ENCODE assay signal across 1 cellular context in the genomic region with DNA sequence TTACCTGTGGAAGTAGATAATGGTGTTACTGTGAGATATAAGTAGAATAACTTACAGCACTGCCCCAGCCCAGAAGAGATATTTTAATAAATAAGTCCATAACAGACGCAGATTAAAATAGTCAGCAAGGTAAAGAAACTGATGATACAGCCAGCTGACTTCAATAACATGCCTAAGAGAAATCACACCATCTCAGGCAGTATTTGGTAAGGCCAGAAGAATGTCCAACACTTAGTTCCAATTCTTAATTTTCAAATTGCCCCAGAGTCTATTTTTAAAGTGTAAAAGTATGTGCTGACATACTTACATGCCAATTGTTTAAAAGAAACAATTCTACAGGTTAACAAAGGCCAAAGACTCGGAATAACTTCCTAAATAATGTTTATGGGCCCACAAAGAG.
TF ChIP-seq lines count a peak whose summit lies in the region.

No MANE protein-coding gene starts in this region.

TF ChIP-seq in HepG2, 621 proteins besides CTCF, POLR2A, EP300 and RAD21 (continued from another document):
- TF ChIP-seq AKNA (CRISPR knock-in tag; IDR thresholded peaks at IDR 0.05; ENCODE audit: borderline replicate concordance) (no peak), ZNF580 (CRISPR knock-in tag; IDR thresholded peaks at IDR 0.05; ENCODE audit: borderline replicate concordance, low read depth) (no peak), ZNF564 (CRISPR knock-in tag; IDR thresholded peaks at IDR 0.05) (no peak), NFE2L1 (CRISPR knock-in tag; IDR thresholded peaks at IDR 0.05; ENCODE audit: borderline replicate concordance) (no peak), NR2C2 (CRISPR knock-in tag; IDR thresholded peaks at IDR 0.05; ENCODE audit: borderline replicate concordance) (no peak), SP5 (CRISPR knock-in tag; IDR thresholded peaks at IDR 0.05; ENCODE audit: borderline replicate concordance, low read depth) (no peak), ETV5 (CRISPR knock-in tag; IDR thresholded peaks at IDR 0.05; ENCODE audit: borderline replicate concordance) (no peak), HDAC6 (IDR thresholded peaks at IDR 0.05; ENCODE audit: low read depth, low read length) (no peak), NKX3-1 (CRISPR knock-in tag; IDR thresholded peaks at IDR 0.05) (no peak), MYPOP (CRISPR knock-in tag; IDR thresholded peaks at IDR 0.05) (no peak), YEATS2 (CRISPR knock-in tag; IDR thresholded peaks at IDR 0.05; ENCODE audit: borderline replicate concordance) (no peak), ZBTB38 (CRISPR knock-in tag; IDR thresholded peaks at IDR 0.05) (no peak), CHCHD3 (CRISPR knock-in tag; IDR thresholded peaks at IDR 0.05) (no peak), SP4 (CRISPR knock-in tag; IDR thresholded peaks at IDR 0.05) (no peak)
- TF ChIP-seq, protein P1, sequence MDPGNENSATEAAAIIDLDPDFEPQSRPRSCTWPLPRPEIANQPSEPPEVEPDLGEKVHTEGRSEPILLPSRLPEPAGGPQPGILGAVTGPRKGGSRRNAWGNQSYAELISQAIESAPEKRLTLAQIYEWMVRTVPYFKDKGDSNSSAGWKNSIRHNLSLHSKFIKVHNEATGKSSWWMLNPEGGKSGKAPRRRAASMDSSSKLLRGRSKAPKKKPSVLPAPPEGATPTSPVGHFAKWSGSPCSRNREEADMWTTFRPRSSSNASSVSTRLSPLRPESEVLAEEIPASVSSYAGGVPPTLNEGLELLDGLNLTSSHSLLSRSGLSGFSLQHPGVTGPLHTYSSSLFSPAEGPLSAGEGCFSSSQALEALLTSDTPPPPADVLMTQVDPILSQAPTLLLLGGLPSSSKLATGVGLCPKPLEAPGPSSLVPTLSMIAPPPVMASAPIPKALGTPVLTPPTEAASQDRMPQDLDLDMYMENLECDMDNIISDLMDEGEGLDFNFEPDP (CRISPR knock-in tag; conservative IDR thresholded peaks at IDR 0.05): no peak
- TF ChIP-seq, protein P2, sequence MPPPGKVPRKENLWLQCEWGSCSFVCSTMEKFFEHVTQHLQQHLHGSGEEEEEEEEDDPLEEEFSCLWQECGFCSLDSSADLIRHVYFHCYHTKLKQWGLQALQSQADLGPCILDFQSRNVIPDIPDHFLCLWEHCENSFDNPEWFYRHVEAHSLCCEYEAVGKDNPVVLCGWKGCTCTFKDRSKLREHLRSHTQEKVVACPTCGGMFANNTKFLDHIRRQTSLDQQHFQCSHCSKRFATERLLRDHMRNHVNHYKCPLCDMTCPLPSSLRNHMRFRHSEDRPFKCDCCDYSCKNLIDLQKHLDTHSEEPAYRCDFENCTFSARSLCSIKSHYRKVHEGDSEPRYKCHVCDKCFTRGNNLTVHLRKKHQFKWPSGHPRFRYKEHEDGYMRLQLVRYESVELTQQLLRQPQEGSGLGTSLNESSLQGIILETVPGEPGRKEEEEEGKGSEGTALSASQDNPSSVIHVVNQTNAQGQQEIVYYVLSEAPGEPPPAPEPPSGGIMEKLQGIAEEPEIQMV (CRISPR knock-in tag; IDR thresholded peaks at IDR 0.05; ENCODE audit: low read depth): no peak
